16 cellular contexts compared by ENCODE assay signal in genomic region chr1:182460550-182460951, GRCh38. TPM values are rescaled to one million over a fixed set of nuclear protein-coding genes. Genes with fewer than 3 reads are reported as not detected.
A peak's percentile ranks its signal among the peaks of the same experiment; 100 is the strongest.
DNase-seq lines count a peak whose midpoint lies in the region; ATAC-seq and TF ChIP-seq lines count a peak whose summit lies in the region.
"Had no signal": no experiment of that assay in that cellular context is flagged by ENCODE, and none has a peak within 500 bp of the region (broad histone marks: within the 10 kb centered on the region; RNA-seq: fewer than 3 reads in every experiment).

No MANE protein-coding gene starts in this region.

- H3K27ac Mint-ChIP-seq in MCF 10A (ENCODE audit: low read depth, unreplicated experiment) = peak overlapping the region; percentile 72
- no peak overlapping the region for H3K27ac Mint-ChIP-seq in activated naive CD8-positive, alpha-beta T cell treated with anti-CD3 and anti-CD28 coated beads, Interleukin-2, amount 50 U/mL, for 24 hours
- H3K27ac Mint-ChIP-seq: activated CD8-positive, alpha-beta T cell treated with anti-CD3 and anti-CD28 coated beads, Interleukin-2, amount 10 ng/mL, durations not matched to agents 7 days and 5 days; activated T-helper 2 cell treated with anti-CD3 and anti-CD28 coated beads, Interferon-gamma antibody, Interleukin-2, Interleukin-4, amounts not matched to agents 10 μg/mL and 5 μg/mL and 100 μg/mL, durations not matched to agents 14 hours and 24 hours and 36 hours had no signal

- no peaks in the 10 kb centered on the region for H3K4me1 ChIP-seq in breast epithelium
- H3K4me1 ChIP-seq: foreskin keratinocyte had no signal

- H3K36me3 ChIP-seq in breast epithelium = no peaks in the 10 kb centered on the region

- H3K27me3 ChIP-seq in breast epithelium = no peaks in the 10 kb centered on the region

- intact Hi-C loops in MCF 10A (cut with micrococcal nuclease) = no loop called here
- intact Hi-C loops in breast epithelium (cut with DNase I; ENCODE audit: low total_unique reads) = no loop called here

- no peak overlapping the region for H3K4me3 Mint-ChIP-seq in MCF 10A (ENCODE audit: unreplicated experiment)
- H3K4me3 Mint-ChIP-seq in activated naive CD8-positive, alpha-beta T cell treated with anti-CD3 and anti-CD28 coated beads, Interleukin-2, amount 50 U/mL, for 24 hours = no peak overlapping the region
- H3K4me3 Mint-ChIP-seq: activated CD8-positive, alpha-beta T cell treated with anti-CD3 and anti-CD28 coated beads, Interleukin-2, amount 10 ng/mL, durations not matched to agents 7 days and 5 days had no signal

- POLR2A ChIA-PET in MCF 10A (lab: Yijun Ruan, JAX) = no interaction called here

- H3K36me3 Mint-ChIP-seq in MCF 10A (ENCODE audit: insufficient read depth, unreplicated experiment) = peaks cover 5% of the 10 kb centered on the region
- H3K36me3 Mint-ChIP-seq in activated naive CD8-positive, alpha-beta T cell treated with anti-CD3 and anti-CD28 coated beads, Interleukin-2, amount 50 U/mL, for 24 hours (ENCODE audit: low read depth) = no peaks in the 10 kb centered on the region

- TF ChIP-seq CTCF in MCF 10A (IDR thresholded peaks at IDR 0.05; ENCODE audit: unreplicated experiment) (no peak), breast epithelium (IDR thresholded peaks at IDR 0.05) (no peak), fibroblast of mammary gland (conservative IDR thresholded peaks at IDR 0.05; ENCODE audit: control insufficient read depth, insufficient read depth, low read depth, low read length) (no peak)

- no peaks in the 10 kb centered on the region for H3K9me3 Mint-ChIP-seq in MCF 10A (ENCODE audit: unreplicated experiment)
- no peaks in the 10 kb centered on the region for H3K9me3 Mint-ChIP-seq in activated naive CD8-positive, alpha-beta T cell treated with anti-CD3 and anti-CD28 coated beads, Interleukin-2, amount 50 U/mL, for 24 hours

- no TSS peak for BruUV-seq in MCF 10A (replicated peaks; lab: Mats Ljungman, UMichigan)

- TF ChIP-seq POLR2A in breast epithelium (IDR thresholded peaks at IDR 0.05) = no peak

- H3K27ac ChIP-seq in breast epithelium = no peak overlapping the region
- H3K27ac ChIP-seq: foreskin keratinocyte had no signal

- H3K4me1 Mint-ChIP-seq in MCF 10A (ENCODE audit: insufficient read depth, unreplicated experiment) = peaks cover 7% of the 10 kb centered on the region
- H3K4me1 Mint-ChIP-seq in activated naive CD8-positive, alpha-beta T cell treated with anti-CD3 and anti-CD28 coated beads, Interleukin-2, amount 50 U/mL, for 24 hours = no peaks in the 10 kb centered on the region

- ATAC-seq in activated naive CD8-positive, alpha-beta T cell treated with anti-CD3 and anti-CD28 coated beads, Interleukin-2, amount 50 U/mL, for 24 hours = no peak
- ATAC-seq: activated CD8-positive, alpha-beta T cell treated with anti-CD3 and anti-CD28 coated beads, Interleukin-2, amount 10 ng/mL, durations not matched to agents 7 days and 5 days; foreskin keratinocyte had no signal

- H3K9me3 ChIP-seq in breast epithelium = no peaks in the 10 kb centered on the region

- H3K27me3 Mint-ChIP-seq in MCF 10A (ENCODE audit: insufficient read depth, unreplicated experiment) = peaks cover 7% of the 10 kb centered on the region
- H3K27me3 Mint-ChIP-seq in activated naive CD8-positive, alpha-beta T cell treated with anti-CD3 and anti-CD28 coated beads, Interleukin-2, amount 50 U/mL, for 24 hours = peaks cover 26% of the 10 kb centered on the region

- DNase-seq in MCF 10A (ENCODE audit: unreplicated experiment) = peak; percentile 57
- DNase-seq in breast epithelium (ENCODE audit: low spot score in 2 of 2) = no peak
- DNase-seq in OCI-M1 (lab: John Stamatoyannopoulos, UW) = peak; percentile 81
- DNase-seq in fibroblast of mammary gland (ENCODE audit: low read depth) = peak; percentile 42
- no peak for DNase-seq in NCI-H345 treated with DMSO at 0.1 percent for 48 hours (lab: John Stamatoyannopoulos, UW; ENCODE audit: unreplicated experiment)
- no peak for DNase-seq in ureter (ENCODE audit: low spot score)
- DNase-seq in activated naive CD8-positive, alpha-beta T cell treated with anti-CD3 and anti-CD28 coated beads, Interleukin-2, amount 50 U/mL, for 24 hours = no peak
- no peak for DNase-seq in NCI-H187 (lab: John Stamatoyannopoulos, UW)
- DNase-seq: activated CD8-positive, alpha-beta T cell treated with anti-CD3 and anti-CD28 coated beads, Interleukin-2, amount 10 ng/mL, durations not matched to agents 7 days and 5 days; foreskin keratinocyte; NCI-H2171; substantia nigra had no signal

- CTCF ChIA-PET in MCF 10A (lab: Yijun Ruan, JAX) = interaction anchor here (0.6 kb wide), 1 partner anchor 408 kb away, joined by 5 read pairs; no protein-coding TSS in a partner anchor

- no peak overlapping the region for H3K4me3 ChIP-seq in breast epithelium
- H3K4me3 ChIP-seq in fibroblast of mammary gland (ENCODE audit: control insufficient read depth, low read depth, low read length) = no peak overlapping the region

RNA-seq across cellular contexts. Expression of gene RGSL1, which starts 10.6 kb away (rescaled TPM):
- total RNA-seq in MCF 10A (2022) (not detected in 2 replicates), breast epithelium (not detected), ureter (not detected)
- total RNA-seq: activated CD8-positive, alpha-beta T cell treated with anti-CD3 and anti-CD28 coated beads, Interleukin-2, amount 10 ng/mL, durations not matched to agents 7 days and 5 days; activated T-helper 2 cell treated with anti-CD3 and anti-CD28 coated beads, Interferon-gamma antibody, Interleukin-2, Interleukin-4, amounts not matched to agents 10 μg/mL and 5 μg/mL and 100 μg/mL, durations not matched to agents 14 hours and 24 hours and 36 hours; astrocyte; foreskin keratinocyte; HT-29; lung microvascular endothelial cell had no signal

Comparison
In these comparisons a context has a peak if more than half of its experiments do, and no peak if none do; other contexts are left out.
1. DNase-seq: peak in MCF 10A (single experiment), OCI-M1 (single experiment) and fibroblast of mammary gland (single experiment); none in breast epithelium (0 of 2), NCI-H345 treated with DMSO at 0.1 percent for 48 hours (single experiment), ureter (single experiment), activated naive CD8-positive, alpha-beta T cell treated with anti-CD3 and anti-CD28 coated beads, Interleukin-2, amount 50 U/mL, for 24 hours (single experiment) and NCI-H187 (0 of 2).